In the genomic region with DNA sequence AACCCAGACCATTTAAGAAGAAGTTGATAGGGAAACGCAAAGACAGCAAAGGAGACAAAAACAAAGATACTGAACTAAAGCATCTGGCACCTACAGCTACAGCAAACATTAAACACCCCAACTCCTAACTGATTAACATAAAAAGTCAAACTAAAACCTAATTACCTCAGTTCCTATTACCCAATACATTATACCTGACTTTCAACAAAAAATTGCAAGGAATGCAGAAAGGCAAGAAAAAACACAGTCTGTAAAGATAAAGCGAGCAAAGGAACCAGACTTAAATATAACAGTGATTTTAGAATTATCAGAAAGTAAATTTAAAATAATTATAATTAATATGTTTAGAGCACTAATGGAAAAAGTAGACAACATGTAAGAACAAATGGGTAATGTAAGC, we compare ENCODE assay signal across 1 cellular context.
TF ChIP-seq lines count a peak whose summit lies in the region.

No MANE protein-coding gene starts in this region.

TF ChIP-seq in GM23338, 12 proteins besides CTCF, POLR2A, EP300 and RAD21 (continued from another document):
- TF ChIP-seq, protein P1, sequence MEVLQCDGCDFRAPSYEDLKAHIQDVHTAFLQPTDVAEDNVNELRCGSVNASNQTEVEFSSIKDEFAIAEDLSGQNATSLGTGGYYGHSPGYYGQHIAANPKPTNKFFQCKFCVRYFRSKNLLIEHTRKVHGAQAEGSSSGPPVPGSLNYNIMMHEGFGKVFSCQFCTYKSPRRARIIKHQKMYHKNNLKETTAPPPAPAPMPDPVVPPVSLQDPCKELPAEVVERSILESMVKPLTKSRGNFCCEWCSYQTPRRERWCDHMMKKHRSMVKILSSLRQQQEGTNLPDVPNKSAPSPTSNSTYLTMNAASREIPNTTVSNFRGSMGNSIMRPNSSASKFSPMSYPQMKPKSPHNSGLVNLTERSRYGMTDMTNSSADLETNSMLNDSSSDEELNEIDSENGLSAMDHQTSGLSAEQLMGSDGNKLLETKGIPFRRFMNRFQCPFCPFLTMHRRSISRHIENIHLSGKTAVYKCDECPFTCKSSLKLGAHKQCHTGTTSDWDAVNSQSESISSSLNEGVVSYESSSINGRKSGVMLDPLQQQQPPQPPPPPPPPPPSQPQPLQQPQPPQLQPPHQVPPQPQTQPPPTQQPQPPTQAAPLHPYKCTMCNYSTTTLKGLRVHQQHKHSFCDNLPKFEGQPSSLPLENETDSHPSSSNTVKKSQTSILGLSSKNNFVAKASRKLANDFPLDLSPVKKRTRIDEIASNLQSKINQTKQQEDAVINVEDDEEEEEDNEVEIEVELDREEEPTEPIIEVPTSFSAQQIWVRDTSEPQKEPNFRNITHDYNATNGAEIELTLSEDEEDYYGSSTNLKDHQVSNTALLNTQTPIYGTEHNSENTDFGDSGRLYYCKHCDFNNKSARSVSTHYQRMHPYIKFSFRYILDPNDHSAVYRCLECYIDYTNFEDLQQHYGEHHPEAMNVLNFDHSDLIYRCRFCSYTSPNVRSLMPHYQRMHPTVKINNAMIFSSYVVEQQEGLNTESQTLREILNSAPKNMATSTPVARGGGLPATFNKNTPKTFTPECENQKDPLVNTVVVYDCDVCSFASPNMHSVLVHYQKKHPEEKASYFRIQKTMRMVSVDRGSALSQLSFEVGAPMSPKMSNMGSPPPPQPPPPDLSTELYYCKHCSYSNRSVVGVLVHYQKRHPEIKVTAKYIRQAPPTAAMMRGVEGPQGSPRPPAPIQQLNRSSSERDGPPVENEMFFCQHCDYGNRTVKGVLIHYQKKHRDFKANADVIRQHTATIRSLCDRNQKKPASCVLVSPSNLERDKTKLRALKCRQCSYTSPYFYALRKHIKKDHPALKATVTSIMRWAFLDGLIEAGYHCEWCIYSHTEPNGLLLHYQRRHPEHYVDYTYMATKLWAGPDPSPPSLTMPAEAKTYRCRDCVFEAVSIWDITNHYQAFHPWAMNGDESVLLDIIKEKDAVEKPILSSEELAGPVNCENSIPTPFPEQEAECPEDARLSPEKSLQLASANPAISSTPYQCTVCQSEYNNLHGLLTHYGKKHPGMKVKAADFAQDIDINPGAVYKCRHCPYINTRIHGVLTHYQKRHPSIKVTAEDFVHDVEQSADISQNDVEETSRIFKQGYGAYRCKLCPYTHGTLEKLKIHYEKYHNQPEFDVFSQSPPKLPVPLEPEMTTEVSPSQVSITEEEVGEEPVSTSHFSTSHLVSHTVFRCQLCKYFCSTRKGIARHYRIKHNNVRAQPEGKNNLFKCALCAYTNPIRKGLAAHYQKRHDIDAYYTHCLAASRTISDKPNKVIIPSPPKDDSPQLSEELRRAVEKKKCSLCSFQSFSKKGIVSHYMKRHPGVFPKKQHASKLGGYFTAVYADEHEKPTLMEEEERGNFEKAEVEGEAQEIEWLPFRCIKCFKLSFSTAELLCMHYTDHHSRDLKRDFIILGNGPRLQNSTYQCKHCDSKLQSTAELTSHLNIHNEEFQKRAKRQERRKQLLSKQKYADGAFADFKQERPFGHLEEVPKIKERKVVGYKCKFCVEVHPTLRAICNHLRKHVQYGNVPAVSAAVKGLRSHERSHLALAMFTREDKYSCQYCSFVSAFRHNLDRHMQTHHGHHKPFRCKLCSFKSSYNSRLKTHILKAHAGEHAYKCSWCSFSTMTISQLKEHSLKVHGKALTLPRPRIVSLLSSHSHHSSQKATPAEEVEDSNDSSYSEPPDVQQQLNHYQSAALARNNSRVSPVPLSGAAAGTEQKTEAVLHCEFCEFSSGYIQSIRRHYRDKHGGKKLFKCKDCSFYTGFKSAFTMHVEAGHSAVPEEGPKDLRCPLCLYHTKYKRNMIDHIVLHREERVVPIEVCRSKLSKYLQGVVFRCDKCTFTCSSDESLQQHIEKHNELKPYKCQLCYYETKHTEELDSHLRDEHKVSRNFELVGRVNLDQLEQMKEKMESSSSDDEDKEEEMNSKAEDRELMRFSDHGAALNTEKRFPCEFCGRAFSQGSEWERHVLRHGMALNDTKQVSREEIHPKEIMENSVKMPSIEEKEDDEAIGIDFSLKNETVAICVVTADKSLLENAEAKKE (CRISPR knock-in tag; IDR thresholded peaks at IDR 0.05), result no peak
- TF ChIP-seq, protein P2, sequence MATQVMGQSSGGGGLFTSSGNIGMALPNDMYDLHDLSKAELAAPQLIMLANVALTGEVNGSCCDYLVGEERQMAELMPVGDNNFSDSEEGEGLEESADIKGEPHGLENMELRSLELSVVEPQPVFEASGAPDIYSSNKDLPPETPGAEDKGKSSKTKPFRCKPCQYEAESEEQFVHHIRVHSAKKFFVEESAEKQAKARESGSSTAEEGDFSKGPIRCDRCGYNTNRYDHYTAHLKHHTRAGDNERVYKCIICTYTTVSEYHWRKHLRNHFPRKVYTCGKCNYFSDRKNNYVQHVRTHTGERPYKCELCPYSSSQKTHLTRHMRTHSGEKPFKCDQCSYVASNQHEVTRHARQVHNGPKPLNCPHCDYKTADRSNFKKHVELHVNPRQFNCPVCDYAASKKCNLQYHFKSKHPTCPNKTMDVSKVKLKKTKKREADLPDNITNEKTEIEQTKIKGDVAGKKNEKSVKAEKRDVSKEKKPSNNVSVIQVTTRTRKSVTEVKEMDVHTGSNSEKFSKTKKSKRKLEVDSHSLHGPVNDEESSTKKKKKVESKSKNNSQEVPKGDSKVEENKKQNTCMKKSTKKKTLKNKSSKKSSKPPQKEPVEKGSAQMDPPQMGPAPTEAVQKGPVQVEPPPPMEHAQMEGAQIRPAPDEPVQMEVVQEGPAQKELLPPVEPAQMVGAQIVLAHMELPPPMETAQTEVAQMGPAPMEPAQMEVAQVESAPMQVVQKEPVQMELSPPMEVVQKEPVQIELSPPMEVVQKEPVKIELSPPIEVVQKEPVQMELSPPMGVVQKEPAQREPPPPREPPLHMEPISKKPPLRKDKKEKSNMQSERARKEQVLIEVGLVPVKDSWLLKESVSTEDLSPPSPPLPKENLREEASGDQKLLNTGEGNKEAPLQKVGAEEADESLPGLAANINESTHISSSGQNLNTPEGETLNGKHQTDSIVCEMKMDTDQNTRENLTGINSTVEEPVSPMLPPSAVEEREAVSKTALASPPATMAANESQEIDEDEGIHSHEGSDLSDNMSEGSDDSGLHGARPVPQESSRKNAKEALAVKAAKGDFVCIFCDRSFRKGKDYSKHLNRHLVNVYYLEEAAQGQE (IDR thresholded peaks at IDR 0.05; ENCODE audit: unreplicated experiment), result no peak
- TF ChIP-seq EZH2 (IDR thresholded peaks at IDR 0.05; ENCODE audit: low read depth, unreplicated experiment) (no peak), STAT1 (IDR thresholded peaks at IDR 0.05; ENCODE audit: unreplicated experiment) (no peak), POLR2AphosphoS5 (IDR thresholded peaks at IDR 0.05; ENCODE audit: low read depth) (no peak), CREB1 (CRISPR knock-in tag; IDR thresholded peaks at IDR 0.05; ENCODE audit: low read depth) (no peak), ZNF331 (CRISPR knock-in tag; IDR thresholded peaks at IDR 0.05; ENCODE audit: low read depth) (no peak), ZNF114 (CRISPR knock-in tag; IDR thresholded peaks at IDR 0.05) (no peak), NANOG (IDR thresholded peaks at IDR 0.05; ENCODE audit: borderline replicate concordance) (no peak), JUNB (IDR thresholded peaks at IDR 0.05; ENCODE audit: unreplicated experiment) (no peak)
- TF ChIP-seq, protein P3, sequence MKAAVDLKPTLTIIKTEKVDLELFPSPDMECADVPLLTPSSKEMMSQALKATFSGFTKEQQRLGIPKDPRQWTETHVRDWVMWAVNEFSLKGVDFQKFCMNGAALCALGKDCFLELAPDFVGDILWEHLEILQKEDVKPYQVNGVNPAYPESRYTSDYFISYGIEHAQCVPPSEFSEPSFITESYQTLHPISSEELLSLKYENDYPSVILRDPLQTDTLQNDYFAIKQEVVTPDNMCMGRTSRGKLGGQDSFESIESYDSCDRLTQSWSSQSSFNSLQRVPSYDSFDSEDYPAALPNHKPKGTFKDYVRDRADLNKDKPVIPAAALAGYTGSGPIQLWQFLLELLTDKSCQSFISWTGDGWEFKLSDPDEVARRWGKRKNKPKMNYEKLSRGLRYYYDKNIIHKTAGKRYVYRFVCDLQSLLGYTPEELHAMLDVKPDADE (IDR thresholded peaks at IDR 0.05), result no peak
